Comparison of ENCODE assay signal across 26 cellular contexts in genomic region chr22:43516386-43516785, GRCh38.
A peak's percentile ranks its signal among the peaks of the same experiment; 100 is the strongest.
DNase-seq lines count a peak whose midpoint lies in the region; ATAC-seq, FAIRE-seq and TF ChIP-seq lines count a peak whose summit lies in the region.
"Had no signal": no experiment of that assay in that cellular context is flagged by ENCODE, and none has a peak within 500 bp of the region (broad histone marks: within the 10 kb centered on the region; RNA-seq: fewer than 3 reads in every experiment).

No MANE protein-coding gene starts in this region.

- DNase-seq in MM.1S (no peak), chondrocyte (ENCODE audit: low spot score) (peak; percentile 70), kidney (peak; percentile 35), neuronal stem cell (ENCODE audit: low spot score) (no peak), GM03348 (ENCODE audit: low spot score) (no peak), left lung (no peak), SKM-1 treated with dmso at 0.1 percent for 144 hours (lab: John Stamatoyannopoulos, UW; ENCODE audit: unreplicated experiment) (no peak)
- DNase-seq in stimulated activated CD4-positive, alpha-beta T cell treated with anti-CD3 and anti-CD28 coated beads, Interleukin-4, amount 100 ng/mL, for 24 hours, result no peak
- DNase-seq: 8988T; ACHN; BE2C; C1 segment of cervical spinal cord; CD4-positive, alpha-beta memory T cell; CD4-positive, CD25-positive, alpha-beta regulatory T cell; CD8-positive, alpha-beta memory T cell; COR-L47; DMS79 treated with DMSO at 0.1 percent for 48 hours; GF-D8 had no signal

- H3K9me3 Mint-ChIP-seq in chondrocyte (ENCODE audit: low read depth), result no peaks in the 10 kb centered on the region
- H3K9me3 Mint-ChIP-seq: CD4-positive, alpha-beta memory T cell; CD8-positive, alpha-beta memory T cell had no signal

- H2AK5ac ChIP-seq in neuronal stem cell (ENCODE audit: low read depth, low read length), result peak overlapping the region; percentile 47

- no peak overlapping the region for H3K14ac ChIP-seq in neuronal stem cell (ENCODE audit: low read length)

- peak overlapping the region; percentile 70 for H3K18ac ChIP-seq in neuronal stem cell (ENCODE audit: low read length)

- no peak overlapping the region for H4K91ac ChIP-seq in neuronal stem cell (ENCODE audit: low read depth, low read length, poor library complexity)

- H3K4me2 ChIP-seq in MM.1S (ENCODE audit: low read depth, low read length), result peak overlapping the region; percentile 38; the same call in 1 of the 2 replicates
- no peak overlapping the region for H3K4me2 ChIP-seq in neuronal stem cell (ENCODE audit: insufficient read depth, low read length, poor library complexity, severe bottlenecking)

- H3K36me3 ChIP-seq in MM.1S (replicated peaks; ENCODE audit: insufficient read depth, low read length), result no peaks in the 10 kb centered on the region
- no peaks in the 10 kb centered on the region for H3K36me3 ChIP-seq in kidney (ENCODE audit: control insufficient read depth in 1 of 2, insufficient read depth in 2 of 2, low read length in 2 of 2)
- no peaks in the 10 kb centered on the region for H3K36me3 ChIP-seq in neuronal stem cell (replicated peaks in 1 of 2; ENCODE audit: control insufficient read depth in 2 of 2, insufficient read depth in 2 of 2, low read length in 2 of 2)
- no peaks in the 10 kb centered on the region for H3K36me3 ChIP-seq in left lung
- H3K36me3 ChIP-seq: BE2C, BLaER1 had no signal

- H3K27me3 ChIP-seq in MM.1S (replicated peaks; ENCODE audit: insufficient read depth, low read length), result 0 out of 2 replicates have a peak, but pooled peaks cover 7% of the 10 kb centered on the region
- no peaks in the 10 kb centered on the region for H3K27me3 ChIP-seq in neuronal stem cell (ENCODE audit: control insufficient read depth in 3 of 3, insufficient read depth in 3 of 3, low read depth in 1 of 3, low read length in 3 of 3)
- peaks cover 0 to 40% of the 10 kb centered on the region in 2 donors for H3K27me3 ChIP-seq in left lung
- H3K27me3 ChIP-seq: BE2C, BLaER1 had no signal

- peak overlapping the region; percentile 20 for H3K23ac ChIP-seq in neuronal stem cell (ENCODE audit: low read depth, low read length, poor library complexity)

- ATAC-seq in left lung, result no peak
- ATAC-seq: GM12878 had no signal

- H2BK120ac ChIP-seq in neuronal stem cell (ENCODE audit: low read depth, low read length), result peak overlapping the region; percentile 81

- no peaks in the 10 kb centered on the region for H3F3A ChIP-seq in MM.1S (ENCODE audit: insufficient read depth, low read length)

- H3K4me3 ChIP-seq in MM.1S (ENCODE audit: low read length), result no peak overlapping the region
- H3K4me3 ChIP-seq in kidney (ENCODE audit: low read length in 2 of 2), result no peak overlapping the region
- no peak overlapping the region for H3K4me3 ChIP-seq in neuronal stem cell (ENCODE audit: low read length in 2 of 2)
- H3K4me3 ChIP-seq in left lung, result no peak overlapping the region
- H3K4me3 ChIP-seq: BLaER1, GM12878 had no signal

- H3K27ac ChIP-seq in MM.1S (ENCODE audit: low read length) (no peak overlapping the region), kidney (ENCODE audit: low read depth in 2 of 2, low read length in 2 of 2) (no peak overlapping the region), neuronal stem cell (replicated peaks; ENCODE audit: low read length) (no peak overlapping the region), left lung (no peak overlapping the region)
- H3K27ac ChIP-seq: BLaER1 had no signal

- no peak overlapping the region for H2BK12ac ChIP-seq in neuronal stem cell (ENCODE audit: low read length)

- peak overlapping the region; percentile 80 for H2BK5ac ChIP-seq in neuronal stem cell (ENCODE audit: low read length)

- H3K4ac ChIP-seq in neuronal stem cell (ENCODE audit: low read length), result no peak overlapping the region

- no peak overlapping the region for H3K4me3 Mint-ChIP-seq in chondrocyte (ENCODE audit: unreplicated experiment)
- H3K4me3 Mint-ChIP-seq: CD14-positive monocyte; CD4-positive, alpha-beta memory T cell; CD4-positive, CD25-positive, alpha-beta regulatory T cell; CD8-positive, alpha-beta memory T cell had no signal

- H3K79me1 ChIP-seq in neuronal stem cell (ENCODE audit: low read depth, low read length), result peaks cover 3% of the 10 kb centered on the region

- H4K20me1 ChIP-seq in MM.1S (ENCODE audit: insufficient read depth, low read length), result no peaks in the 10 kb centered on the region
- H4K20me1 ChIP-seq: BLaER1 had no signal

- H2AFZ ChIP-seq in MM.1S (ENCODE audit: low read length) (0 out of 2 replicates have a peak overlapping the region, but pooled peaks have one; percentile 27), neuronal stem cell (ENCODE audit: low read length) (no peak overlapping the region)

- H3K9ac ChIP-seq in MM.1S (ENCODE audit: low read length), result no peak overlapping the region
- H3K9ac ChIP-seq in kidney (ENCODE audit: low read length in 2 of 2), result no peak overlapping the region
- H3K9ac ChIP-seq in neuronal stem cell (ENCODE audit: low read depth, low read length, poor library complexity), result peak overlapping the region; percentile 12
- H3K9ac ChIP-seq: BLaER1 had no signal

- no peak overlapping the region for H3K27ac Mint-ChIP-seq in chondrocyte (ENCODE audit: unreplicated experiment)
- H3K27ac Mint-ChIP-seq: CD4-positive, alpha-beta memory T cell; CD8-positive, alpha-beta memory T cell had no signal

- intact Hi-C loops in kidney (cut with DNase I), result no loop called here
- intact Hi-C loops in left lung (cut with DNase I), result no loop called here

- no peaks in the 10 kb centered on the region for H3K36me3 Mint-ChIP-seq in chondrocyte (ENCODE audit: low read depth)
- H3K36me3 Mint-ChIP-seq: CD14-positive monocyte; CD4-positive, alpha-beta memory T cell; CD4-positive, CD25-positive, alpha-beta regulatory T cell; CD8-positive, alpha-beta memory T cell had no signal

- H3K79me2 ChIP-seq in MM.1S (ENCODE audit: low read length), result no peaks in the 10 kb centered on the region

- H3K4me1 ChIP-seq in MM.1S (ENCODE audit: low read length), result no peaks in the 10 kb centered on the region
- no peaks in the 10 kb centered on the region for H3K4me1 ChIP-seq in kidney (ENCODE audit: control insufficient read depth in 1 of 2, insufficient read depth in 1 of 2, low read depth in 1 of 2, low read length in 2 of 2)
- peaks cover 0 to 7% of the 10 kb centered on the region in 2 donors for H3K4me1 ChIP-seq in neuronal stem cell (ENCODE audit: control insufficient read depth in 2 of 2, insufficient read depth in 1 of 2, low read depth in 1 of 2, low read length in 2 of 2)
- H3K4me1 ChIP-seq in left lung, result no peaks in the 10 kb centered on the region

- no peak overlapping the region for H2BK15ac ChIP-seq in neuronal stem cell (ENCODE audit: low read length)

- H3K4me1 Mint-ChIP-seq in chondrocyte (ENCODE audit: low read depth), result no peaks in the 10 kb centered on the region
- H3K4me1 Mint-ChIP-seq: CD14-positive monocyte; CD4-positive, alpha-beta memory T cell; CD8-positive, alpha-beta memory T cell had no signal

- no peak overlapping the region for H4K8ac ChIP-seq in neuronal stem cell (ENCODE audit: low read depth, low read length)

- no CpG with 5 or more reads among the region's 14 CpGs for WGBS in neuronal stem cell (ENCODE audit: extremely low coverage in 2 of 2, insufficient read length in 2 of 2, insufficient replicate concordance in 1 of 2), 2 donors

- TF ChIP-seq CTCF in MM.1S (IDR thresholded peaks at IDR 0.05; ENCODE audit: low read length) (no peak), chondrocyte (IDR thresholded peaks at IDR 0.05) (no peak), kidney (IDR thresholded peaks at IDR 0.05; ENCODE audit: borderline replicate concordance, extremely low read depth, insufficient read depth) (no peak), left lung (IDR thresholded peaks at IDR 0.05) (no peak)

- H3K27me3 Mint-ChIP-seq in chondrocyte (ENCODE audit: low read depth), result no peaks in the 10 kb centered on the region
- H3K27me3 Mint-ChIP-seq: CD4-positive, alpha-beta memory T cell; CD4-positive, CD25-positive, alpha-beta regulatory T cell had no signal

- H3K9me3 ChIP-seq in MM.1S (replicated peaks; ENCODE audit: insufficient read depth, low read length) (no peaks in the 10 kb centered on the region), kidney (ENCODE audit: control insufficient read depth in 1 of 2, low read length in 2 of 2) (no peaks in the 10 kb centered on the region), neuronal stem cell (replicated peaks in 1 of 2; ENCODE audit: control insufficient read depth in 2 of 2, insufficient read depth in 1 of 2, low read depth in 1 of 2, low read length in 2 of 2) (no peaks in the 10 kb centered on the region), left lung (no peaks in the 10 kb centered on the region)
- H3K9me3 ChIP-seq: BE2C, BLaER1 had no signal

- no peak for FAIRE-seq in kidney (lab: Jason Lieb, UNC)
- FAIRE-seq: A204.1, D721Med, G401.6, GM12878, GM12892, GM19239 had no signal

- no peaks in the 10 kb centered on the region for H3K9me2 ChIP-seq in MM.1S (replicated peaks; ENCODE audit: insufficient read depth, low read length)

Comparison
In these comparisons a context has a peak if more than half of its experiments do, and no peak if none do; other contexts are left out.
1. DNase-seq: peak in chondrocyte (single experiment) and kidney (single experiment); none in MM.1S (single experiment), neuronal stem cell (single experiment), GM03348 (single experiment), stimulated activated CD4-positive, alpha-beta T cell treated with anti-CD3 and anti-CD28 coated beads, Interleukin-4, amount 100 ng/mL, for 24 hours (single experiment), left lung (0 of 2) and SKM-1 treated with dmso at 0.1 percent for 144 hours (single experiment).